18 cellular contexts compared by ENCODE assay signal in genomic region chr10:86600296-86600695, GRCh38. TPM values are rescaled to one million over a fixed set of nuclear protein-coding genes. Genes with fewer than 3 reads are reported as not detected.
"Had no signal": no experiment of that assay in that cellular context is flagged by ENCODE, and none has a peak within 500 bp of the region (broad histone marks: within the 10 kb centered on the region; RNA-seq: fewer than 3 reads in every experiment).

No MANE protein-coding gene starts in this region.

- FAIRE-seq: endothelial cell of umbilical vein had no signal

- H3K9me3 ChIP-seq: mucosa of descending colon, ovary had no signal

- H3K4me3 ChIP-seq: left ventricle myocardium inferior, mucosa of descending colon, ovary had no signal

- H3K36me3 ChIP-seq: left ventricle myocardium inferior, ovary, WERI-Rb-1 had no signal

- ATAC-seq: natural killer cell treated with Interleukin-12 subunit alpha and Interleukin-12 subunit beta and Interleukin-15 and Interleukin-18, amount 100 ng/mL, for 72 hours had no signal

- H3K27ac Mint-ChIP-seq: activated CD4-positive, alpha-beta T cell treated with anti-CD3 and anti-CD28 coated beads for 36 hours; activated CD8-positive, alpha-beta T cell treated with anti-CD3 and anti-CD28 coated beads for 36 hours; activated naive CD8-positive, alpha-beta T cell treated with anti-CD3 and anti-CD28 coated beads for 36 hours; brain; memory B cell; natural killer cell treated with Interleukin-12 subunit alpha and Interleukin-12 subunit beta and Interleukin-15 and Interleukin-18, amount 100 ng/mL, for 72 hours had no signal

- H3K27me3 ChIP-seq: ovary had no signal

- H3K27ac ChIP-seq: left ventricle myocardium inferior, ovary, WERI-Rb-1 had no signal

- H3K27me3 Mint-ChIP-seq: activated CD4-positive, alpha-beta T cell treated with anti-CD3 and anti-CD28 coated beads for 36 hours; activated CD8-positive, alpha-beta T cell treated with anti-CD3 and anti-CD28 coated beads for 36 hours; activated naive CD8-positive, alpha-beta T cell treated with anti-CD3 and anti-CD28 coated beads for 36 hours had no signal

- H3K9me3 Mint-ChIP-seq: activated CD8-positive, alpha-beta T cell treated with anti-CD3 and anti-CD28 coated beads for 36 hours; activated naive CD8-positive, alpha-beta T cell treated with anti-CD3 and anti-CD28 coated beads for 36 hours; activated T-cell treated with anti-CD3 and anti-CD28 coated beads, Interleukin-2, amount 50 U/mL, for 4 hours; brain; memory B cell; natural killer cell treated with Interleukin-12 subunit alpha and Interleukin-12 subunit beta and Interleukin-15 and Interleukin-18, amount 100 ng/mL, for 72 hours had no signal

- H3K36me3 Mint-ChIP-seq: activated naive CD8-positive, alpha-beta T cell treated with anti-CD3 and anti-CD28 coated beads for 36 hours; brain; memory B cell; natural killer cell treated with Interleukin-12 subunit alpha and Interleukin-12 subunit beta and Interleukin-15 and Interleukin-18, amount 100 ng/mL, for 72 hours had no signal

- DNase-seq: activated naive CD8-positive, alpha-beta T cell treated with anti-CD3 and anti-CD28 coated beads for 36 hours; activated T-cell treated with anti-CD3 and anti-CD28 coated beads, Interleukin-2, amount 50 U/mL, for 4 hours; effector CD8-positive, alpha-beta T cell; foreskin melanocyte; left ventricle myocardium inferior; ovary; stimulated activated CD4-positive, alpha-beta T cell treated with anti-CD3 and anti-CD28 coated beads, Interleukin-12 subunit alpha, Interleukin-12 subunit beta, amount 100 ng/mL, for 4 hours; WERI-Rb-1 had no signal

- H3K4me3 Mint-ChIP-seq: activated CD4-positive, alpha-beta T cell treated with anti-CD3 and anti-CD28 coated beads for 36 hours; activated CD8-positive, alpha-beta T cell treated with anti-CD3 and anti-CD28 coated beads for 36 hours; activated naive CD8-positive, alpha-beta T cell treated with anti-CD3 and anti-CD28 coated beads for 36 hours; activated T-cell treated with anti-CD3 and anti-CD28 coated beads, Interleukin-2, amount 50 U/mL, for 4 hours; brain; memory B cell; natural killer cell treated with Interleukin-12 subunit alpha and Interleukin-12 subunit beta and Interleukin-15 and Interleukin-18, amount 100 ng/mL, for 72 hours had no signal

- H3K4me1 Mint-ChIP-seq: activated CD4-positive, alpha-beta T cell treated with anti-CD3 and anti-CD28 coated beads for 36 hours; activated naive CD8-positive, alpha-beta T cell treated with anti-CD3 and anti-CD28 coated beads for 36 hours; brain; memory B cell had no signal

RNA-seq across cellular contexts. Expression of gene OPN4, which starts 54.1 kb away (rescaled TPM):
- total RNA-seq: activated CD4-positive, alpha-beta T cell treated with anti-CD3 and anti-CD28 coated beads for 36 hours; activated CD8-positive, alpha-beta T cell treated with anti-CD3 and anti-CD28 coated beads for 36 hours; activated naive CD8-positive, alpha-beta T cell treated with anti-CD3 and anti-CD28 coated beads for 36 hours; activated T-cell treated with anti-CD3 and anti-CD28 coated beads, Interleukin-2, amount 50 U/mL, for 4 hours; endothelial cell of umbilical vein; kidney epithelial cell; natural killer cell treated with Interleukin-12 subunit alpha and Interleukin-12 subunit beta and Interleukin-15 and Interleukin-18, amount 100 ng/mL, for 72 hours; ovary; T-helper 1 cell treated with Interleukin-12 subunit alpha and Interleukin-12 subunit beta and Interleukin-4 antibody, amounts not matched to agents 30 ng/mL and 1 ng/mL, for 36 hours; urinary bladder had no signal
